ENCODE assay signal across 24 cellular contexts in the genomic region with DNA sequence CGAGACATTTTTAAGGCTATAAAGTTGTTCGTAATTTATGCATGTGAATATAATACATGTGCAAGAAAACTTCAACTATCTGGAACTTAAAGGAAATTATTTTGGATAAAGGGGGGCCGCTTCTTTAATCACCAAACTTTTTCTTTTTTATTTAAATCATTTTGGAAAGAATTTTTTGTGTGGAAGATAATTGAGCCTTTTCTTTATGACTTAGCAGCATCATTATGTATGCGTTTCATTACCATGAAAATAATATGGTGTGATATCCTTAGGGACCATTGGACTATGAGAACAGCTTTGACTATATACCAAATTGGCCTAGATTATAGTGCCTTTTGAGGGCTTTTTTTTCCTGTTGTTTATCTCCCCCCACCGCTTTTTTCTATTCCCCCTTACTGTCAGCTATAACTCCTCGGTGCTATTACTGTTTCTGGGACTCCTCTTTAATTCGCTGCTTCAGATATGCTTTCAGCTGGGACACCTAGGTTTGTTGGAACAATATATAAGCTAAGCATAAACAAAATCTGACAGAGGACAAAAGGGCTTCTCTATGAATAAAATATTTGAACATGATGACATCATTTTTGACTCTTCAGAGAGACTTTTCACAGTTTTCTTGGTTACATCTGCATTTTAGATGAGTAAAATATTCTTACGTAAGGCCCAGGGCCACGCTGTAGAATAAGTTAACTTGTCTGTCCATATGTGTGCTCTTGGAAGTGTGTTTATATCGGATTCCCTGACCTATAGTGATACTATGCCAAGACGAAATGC.
DNase-seq lines count a peak whose midpoint lies in the region; FAIRE-seq and TF ChIP-seq lines count a peak whose summit lies in the region.
"Had no signal": no experiment of that assay in that cellular context is flagged by ENCODE, and none has a peak within 500 bp of the region (broad histone marks: within the 10 kb centered on the region; RNA-seq: fewer than 3 reads in every experiment).

No MANE protein-coding gene starts in this region.

- H3K4me1 ChIP-seq in A673 (ENCODE audit: insufficient read depth, low read length, poor library complexity, severe bottlenecking) = peaks cover 35% of the 10 kb centered on the region
- no peaks in the 10 kb centered on the region for H3K4me1 ChIP-seq in HEK293 (ENCODE audit: control insufficient read depth, insufficient read depth, low read length)
- H3K4me1 ChIP-seq: A549, BE2C had no signal

- DNase-seq in NCI-H1436 (lab: John Stamatoyannopoulos, UW) = peak; percentile 7
- DNase-seq in NCI-H1436 treated with DMSO at 0.1 percent for 48 hours (lab: John Stamatoyannopoulos, UW) = no peak
- peak; percentile 57 for DNase-seq in A673 (ENCODE audit: low spot score)
- DNase-seq in frontal cortex (ENCODE audit: low spot score in 2 of 2) = no peak
- no peak for DNase-seq in stimulated activated CD8-positive, alpha-beta memory T cell treated with anti-CD3 and anti-CD28 coated beads, Interleukin-4, amount 100 ng/mL, for 48 hours
- DNase-seq in superior temporal gyrus (ENCODE audit: extremely low spot score) = no peak
- no peak for DNase-seq in NCI-H187 treated with DMSO at 0.1 percent for 48 hours (lab: John Stamatoyannopoulos, UW)
- DNase-seq: ACHN; BE2C; C1 segment of cervical spinal cord; CD4-positive, alpha-beta memory T cell; CD4-positive, CD25-positive, alpha-beta regulatory T cell; CD8-positive, alpha-beta memory T cell; COR-L47; DMS79 treated with DMSO at 0.1 percent for 48 hours; GF-D8 had no signal

- no peak overlapping the region for H3K4me3 ChIP-seq in A673 (ENCODE audit: low read depth, low read length, poor library complexity, severe bottlenecking)
- no peak overlapping the region for H3K4me3 ChIP-seq in HEK293 (ENCODE audit: low read depth, low read length)
- H3K4me3 ChIP-seq: A549, BLaER1 had no signal

- CTCF ChIA-PET in A673 (lab: Charles Lee) = interaction anchor here (0.7 kb wide), 1 partner anchor 232 kb away, joined by 3 read pairs; no protein-coding TSS in a partner anchor
- CTCF ChIA-PET in HEK293 (lab: Yijun Ruan, JAX) = interaction anchor here (0.6 kb wide), 1 partner anchor 63 kb away, joined by 6 read pairs; no protein-coding TSS in a partner anchor

- no TSS peak for BruUV-seq in A673 (replicated peaks; lab: Mats Ljungman, UMichigan)

- POLR2A ChIA-PET in A673 (lab: Charles Lee; ENCODE audit: low non-redundant PET) (interaction anchor here (0.7 kb wide), 1 partner anchor 101 kb away, joined by 7 read pairs; no protein-coding TSS in a partner anchor), HEK293 (lab: Yijun Ruan, JAX) (no interaction called here)

- TF ChIP-seq CTCF in A673 (conservative IDR thresholded peaks at IDR 0.05; ENCODE audit: low read depth, low read length) (no peak), HEK293 (tag by site-specific recombination; IDR thresholded peaks at IDR 0.05) (no peak)

- no peak overlapping the region for H3K27ac ChIP-seq in A673 (ENCODE audit: low read depth, low read length, poor library complexity, severe bottlenecking)
- no peak overlapping the region for H3K27ac ChIP-seq in HEK293 (ENCODE audit: extremely low read depth, low read depth, low read length)
- H3K27ac ChIP-seq: 22Rv1, A549, BLaER1 had no signal

- peak; percentile 10 for FAIRE-seq in frontal cortex (lab: Jason Lieb, UNC)
- FAIRE-seq: A549, D721Med, G401.6, GM12891, GM19239 had no signal

- no peaks in the 10 kb centered on the region for H3K27me3 ChIP-seq in A673 (replicated peaks; ENCODE audit: insufficient read depth, low read depth, low read length, poor library complexity)
- H3K27me3 ChIP-seq: BE2C, BLaER1 had no signal

- intact Hi-C loops in A673 (cut with micrococcal nuclease; ENCODE audit: unreplicated experiment) = no loop called here

- H3K9me3 ChIP-seq in A673 (ENCODE audit: low read depth, low read length, poor library complexity, severe bottlenecking) = peaks cover 4% of the 10 kb centered on the region
- no peaks in the 10 kb centered on the region for H3K9me3 ChIP-seq in HEK293 (ENCODE audit: control insufficient read depth, insufficient read depth, low read depth, low read length)
- H3K9me3 ChIP-seq: A549, BE2C had no signal

- no peaks in the 10 kb centered on the region for H3K36me3 ChIP-seq in A673 (ENCODE audit: insufficient read depth, low read length, poor library complexity, severe bottlenecking)
- H3K36me3 ChIP-seq in HEK293 (ENCODE audit: control insufficient read depth in 2 of 2, insufficient read depth in 1 of 2, low read length in 2 of 2) = no peaks in the 10 kb centered on the region
- H3K36me3 ChIP-seq: BE2C, BLaER1 had no signal

TF ChIP-seq in HEK293, 187 proteins besides CTCF, POLR2A, EP300 and RAD21:
- peak; percentile 69 for TF ChIP-seq ATF2 (tag by site-specific recombination; IDR thresholded peaks at IDR 0.05; ENCODE audit: low read depth)
- no peak for TF ChIP-seq ZNF707 (tag by site-specific recombination; IDR thresholded peaks at IDR 0.05)

Comparison
In these comparisons a context has a peak if more than half of its experiments do, and no peak if none do; other contexts are left out.
1. DNase-seq: peak in NCI-H1436 (single experiment) and A673 (single experiment); none in NCI-H1436 treated with DMSO at 0.1 percent for 48 hours (single experiment), frontal cortex (0 of 2), stimulated activated CD8-positive, alpha-beta memory T cell treated with anti-CD3 and anti-CD28 coated beads, Interleukin-4, amount 100 ng/mL, for 48 hours (single experiment), superior temporal gyrus (single experiment) and NCI-H187 treated with DMSO at 0.1 percent for 48 hours (single experiment).